In genomic region chr2:42329779-42330178, GRCh38 we compare ENCODE assay signal across 26 cellular contexts. TPM values are rescaled to one million over a fixed set of nuclear protein-coding genes. Genes with fewer than 3 reads are reported as not detected.
A peak's percentile ranks its signal among the peaks of the same experiment; 100 is the strongest.
DNase-seq lines count a peak whose midpoint lies in the region; ATAC-seq and TF ChIP-seq lines count a peak whose summit lies in the region.
"Had no signal": no experiment of that assay in that cellular context is flagged by ENCODE, and none has a peak within 500 bp of the region (broad histone marks: within the 10 kb centered on the region; RNA-seq: fewer than 3 reads in every experiment).

No MANE protein-coding gene starts in this region.

- TF ChIP-seq CTCF in cardiac muscle cell (IDR thresholded peaks at IDR 0.05; ENCODE audit: low read depth, low read length) (no peak), thoracic aorta (IDR thresholded peaks at IDR 0.05) (no peak), GM13977 (IDR thresholded peaks at IDR 0.05; ENCODE audit: extremely low read depth, insufficient read depth, missing control alignments) (no peak), mucosa of descending colon (IDR thresholded peaks at IDR 0.05) (no peak)

- no peak for ATAC-seq in right cardiac atrium
- no peak for ATAC-seq in naive thymus-derived CD8-positive, alpha-beta T cell
- no peak for ATAC-seq in thoracic aorta (ENCODE audit: insufficient number of reproducible peaks, low FRiP score, low read depth)
- no peak for ATAC-seq in mucosa of descending colon
- ATAC-seq: gastroesophageal sphincter had no signal

- H3K9me3 ChIP-seq in cardiac muscle cell (ENCODE audit: low read depth) (no peaks in the 10 kb centered on the region), right cardiac atrium (ENCODE audit: control insufficient read depth, low read length) (no peaks in the 10 kb centered on the region), thoracic aorta (no peaks in the 10 kb centered on the region), mucosa of descending colon (no peaks in the 10 kb centered on the region)
- H3K9me3 ChIP-seq: BLaER1, breast epithelium, gastroesophageal sphincter, sigmoid colon had no signal

- H3K27ac Mint-ChIP-seq in activated naive CD8-positive, alpha-beta T cell treated with anti-CD3 and anti-CD28 coated beads for 36 hours: peak overlapping the region; percentile 70
- peak overlapping the region in 6 of 10 donors; percentile 5 to 64 (median 20) for H3K27ac Mint-ChIP-seq in naive thymus-derived CD8-positive, alpha-beta T cell
- H3K27ac Mint-ChIP-seq: neural progenitor cell, type B pancreatic cell had no signal

- H3K36me3 ChIP-seq in cardiac muscle cell (peaks cover 84% of the 10 kb centered on the region), thoracic aorta (peaks cover 21% of the 10 kb centered on the region), mucosa of descending colon (ENCODE audit: low read depth) (no peaks in the 10 kb centered on the region)

- H3K4me3 Mint-ChIP-seq in activated naive CD8-positive, alpha-beta T cell treated with anti-CD3 and anti-CD28 coated beads for 36 hours: no peak overlapping the region
- no peak overlapping the region for H3K4me3 Mint-ChIP-seq in naive thymus-derived CD8-positive, alpha-beta T cell
- H3K4me3 Mint-ChIP-seq: neural progenitor cell, type B pancreatic cell had no signal

- DNase-seq in cardiac muscle cell (ENCODE audit: low read depth in 1 of 2, low spot score in 1 of 2): no peak
- DNase-seq in right cardiac atrium: no peak
- DNase-seq in activated naive CD8-positive, alpha-beta T cell treated with anti-CD3 and anti-CD28 coated beads for 36 hours: no peak
- no peak for DNase-seq in naive thymus-derived CD8-positive, alpha-beta T cell
- DNase-seq in thoracic aorta (ENCODE audit: low spot score): no peak
- DNase-seq in GM13977 (ENCODE audit: low spot score): no peak
- no peak for DNase-seq in mucosa of descending colon
- DNase-seq: activated CD4-positive, alpha-beta T cell treated with anti-CD3 and anti-CD28 coated beads for 48 hours; activated effector memory CD4-positive, alpha-beta T cell treated with Interleukin-2 at 50 U/mL for 16 hours; IMR-90; mammary epithelial cell; MV-4-11; NCI-H1436; NCI-H226; NCI-H526 treated with DMSO at 0.1 percent for 48 hours; NK-92 treated with Interleukin-12 subunit alpha and Interleukin-12 subunit beta, amount 100 ng/mL, for 24 hours; sigmoid colon; stimulated activated CD4-positive, alpha-beta T cell treated with anti-CD3 and anti-CD28 coated beads, Interleukin-12 subunit alpha, Interleukin-12 subunit beta, amount 100 ng/mL, for 4 hours; stimulated activated CD4-positive, alpha-beta T cell treated with anti-CD3 and anti-CD28 coated beads, Interleukin-2, amount 100 ng/mL, for 48 hours; T1000 had no signal

- WGBS in right cardiac atrium: 82% methylated on average over 6 of the region's 6 CpGs

- H3K27ac ChIP-seq in cardiac muscle cell: peak overlapping the region; percentile 19
- H3K27ac ChIP-seq in right cardiac atrium (ENCODE audit: low read length): no peak overlapping the region
- peak overlapping the region; percentile 33 to 68 for H3K27ac ChIP-seq in thoracic aorta
- H3K27ac ChIP-seq: BLaER1, gastroesophageal sphincter, neural progenitor cell, sigmoid colon, VCaP had no signal

- no peaks in the 10 kb centered on the region for H3K9me3 Mint-ChIP-seq in activated naive CD8-positive, alpha-beta T cell treated with anti-CD3 and anti-CD28 coated beads for 36 hours
- no peaks in the 10 kb centered on the region for H3K9me3 Mint-ChIP-seq in naive thymus-derived CD8-positive, alpha-beta T cell
- H3K9me3 Mint-ChIP-seq: neural progenitor cell, type B pancreatic cell had no signal

- H3K4me1 Mint-ChIP-seq in activated naive CD8-positive, alpha-beta T cell treated with anti-CD3 and anti-CD28 coated beads for 36 hours: peaks cover 17% of the 10 kb centered on the region
- H3K4me1 Mint-ChIP-seq in naive thymus-derived CD8-positive, alpha-beta T cell: no peaks in the 10 kb centered on the region
- H3K4me1 Mint-ChIP-seq: neural progenitor cell had no signal

- intact Hi-C loops in right cardiac atrium (cut with DNase I) (loop anchor here (5.0 to 10.0 kb wide), 2 partner anchors 232 to 235 kb away; no protein-coding TSS in a partner anchor), mucosa of descending colon (cut with DNase I, micrococcal nuclease) (loop anchor here in 1 of 2 donors (10.0 kb wide), 1 partner anchor 235 kb away; no protein-coding TSS in a partner anchor)

- POLR2A ChIA-PET in naive thymus-derived CD8-positive, alpha-beta T cell (lab: Charles Lee): no interaction called here

- H3K4me3 ChIP-seq in cardiac muscle cell: no peak overlapping the region
- no peak overlapping the region for H3K4me3 ChIP-seq in right cardiac atrium (ENCODE audit: low read length)
- H3K4me3 ChIP-seq in thoracic aorta: no peak overlapping the region
- H3K4me3 ChIP-seq in mucosa of descending colon: no peak overlapping the region
- H3K4me3 ChIP-seq: BLaER1, breast epithelium, gastroesophageal sphincter, neural progenitor cell, sigmoid colon had no signal

- no peaks in the 10 kb centered on the region for H3K4me1 ChIP-seq in cardiac muscle cell (ENCODE audit: low read depth)
- H3K4me1 ChIP-seq in right cardiac atrium (ENCODE audit: control insufficient read depth, insufficient read depth, low read length): no peaks in the 10 kb centered on the region
- H3K4me1 ChIP-seq in thoracic aorta (ENCODE audit: control insufficient read depth in 1 of 2, low read depth in 2 of 2): peaks cover 12 to 16% of the 10 kb centered on the region in 2 donors
- no peaks in the 10 kb centered on the region for H3K4me1 ChIP-seq in mucosa of descending colon (ENCODE audit: low read depth)
- H3K4me1 ChIP-seq: breast epithelium, gastroesophageal sphincter, neural progenitor cell, sigmoid colon had no signal

- in situ Hi-C loops in GM13977 (cut with MboI; ENCODE audit: low pct_unique_long_range_greater_than_20kb, low sequenced_read_pairs, unreplicated experiment): loop anchor here (10.0 kb wide), 1 partner anchor 235 kb away; no protein-coding TSS in a partner anchor

- no peaks in the 10 kb centered on the region for H3K27me3 Mint-ChIP-seq in activated naive CD8-positive, alpha-beta T cell treated with anti-CD3 and anti-CD28 coated beads for 36 hours
- H3K27me3 Mint-ChIP-seq in naive thymus-derived CD8-positive, alpha-beta T cell: no peaks in the 10 kb centered on the region
- H3K27me3 Mint-ChIP-seq: type B pancreatic cell had no signal

- H3K27me3 ChIP-seq in cardiac muscle cell (no peaks in the 10 kb centered on the region), right cardiac atrium (ENCODE audit: control insufficient read depth, insufficient read depth) (no peaks in the 10 kb centered on the region), thoracic aorta (replicated peaks; ENCODE audit: insufficient read depth) (no peaks in the 10 kb centered on the region)
- H3K27me3 ChIP-seq: BLaER1, breast epithelium, gastroesophageal sphincter, neural progenitor cell, sigmoid colon had no signal

- peaks cover 26% of the 10 kb centered on the region for H3K36me3 Mint-ChIP-seq in activated naive CD8-positive, alpha-beta T cell treated with anti-CD3 and anti-CD28 coated beads for 36 hours
- peaks cover 10 to 88% (median 23%) of the 10 kb centered on the region in 3 donors for H3K36me3 Mint-ChIP-seq in naive thymus-derived CD8-positive, alpha-beta T cell

RNA-seq across cellular contexts. Expression of gene COX7A2L, which starts 31.2 kb away (rescaled TPM):
- 152 and 160 TPM in 2 replicates for total RNA-seq in cardiac muscle cell
- 187 and 197 TPM in 2 replicates for polyA plus RNA-seq in cardiac muscle cell
- total RNA-seq in right cardiac atrium: 100 to 1,000 TPM in 3 of 4 donors, 10 to 100 TPM in 1; 96.1 to 128 (median 108) TPM
- polyA plus RNA-seq in right cardiac atrium: 114 TPM
- 100 to 1,000 TPM; 107 to 110 TPM for total RNA-seq in activated naive CD8-positive, alpha-beta T cell treated with anti-CD3 and anti-CD28 coated beads for 36 hours
- 10 to 100 TPM; 73.1 to 76.7 TPM for total RNA-seq in naive thymus-derived CD8-positive, alpha-beta T cell
- 100 to 1,000 TPM; 174 to 222 (median 194) TPM for polyA plus RNA-seq in naive thymus-derived CD8-positive, alpha-beta T cell
- 100 to 1,000 TPM; 107 to 114 TPM for total RNA-seq in thoracic aorta
- 100 to 1,000 TPM in 2 of 3 donors, 10 to 100 TPM in 1; 87.0 to 113 (median 108) TPM for total RNA-seq in mucosa of descending colon
